In genomic region chr16:85249830-85250455, GRCh38 we compare ENCODE assay signal across 18 cellular contexts.
"Had no signal": no experiment of that assay in that cellular context is flagged by ENCODE, and none has a peak within 500 bp of the region (broad histone marks: within the 10 kb centered on the region; RNA-seq: fewer than 3 reads in every experiment).

No MANE protein-coding gene starts in this region.

- H3K4me3 ChIP-seq: ascending aorta, gastrocnemius medialis, lung, neural progenitor cell, pancreas, thyroid gland, uterus had no signal

- H3K27me3 ChIP-seq: ascending aorta, gastrocnemius medialis, neural progenitor cell, pancreas, thyroid gland, uterus had no signal

- H3K9ac ChIP-seq: neural progenitor cell had no signal

- H3K27ac ChIP-seq: ascending aorta, gastrocnemius medialis, neural progenitor cell, pancreas, thyroid gland, uterus had no signal

- ATAC-seq: activated CD4-positive, CD25-positive, alpha-beta regulatory T cell treated with anti-CD3 and anti-CD28 coated beads, Interleukin-2, amount 50 U/mL, for 24 hours; stimulated activated effector memory CD8-positive, alpha-beta T cell treated with anti-CD3 and anti-CD28 coated beads, Interleukin-12 subunit alpha, Interleukin-12 subunit beta, amount 100 ng/mL, for 72 hours had no signal

- FAIRE-seq: bronchial epithelial cell, islet of Langerhans, pancreas had no signal

- H3K9me3 ChIP-seq: ascending aorta, gastrocnemius medialis, pancreas, thyroid gland, uterus had no signal

- DNase-seq: activated CD4-positive, alpha-beta T cell treated with anti-CD3 and anti-CD28 coated beads, Interleukin-2, amount 50 U/mL, for 1 hour; activated CD8-positive, alpha-beta memory T cell treated with anti-CD3 and anti-CD28 coated beads for 24 hours; activated naive CD4-positive, alpha-beta T cell treated with Interleukin-2 at 50 U/mL for 16 hours; effector memory CD4-positive, alpha-beta T cell; naive B cell; stimulated activated CD4-positive, alpha-beta T cell treated with anti-CD3 and anti-CD28 coated beads, Interleukin-12 subunit alpha, Interleukin-12 subunit beta, amount 100 ng/mL, for 4 hours; stimulated activated CD4-positive, alpha-beta T cell treated with anti-CD3 and anti-CD28 coated beads, Interleukin-2, amount 100 ng/mL, for 24 hours; thyroid gland; uterus had no signal

- H3K36me3 ChIP-seq: ascending aorta, gastrocnemius medialis, neural progenitor cell, pancreas, thyroid gland, uterus had no signal

- H3K4me2 ChIP-seq: neural progenitor cell had no signal

- H3K4me1 ChIP-seq: thyroid gland, uterus had no signal
